Comparison of ENCODE assay signal across 4 cellular contexts in genomic region chr22:19676437-19676836, GRCh38. TPM values are rescaled to one million over a fixed set of nuclear protein-coding genes. Genes with fewer than 3 reads are reported as not detected.
"Had no signal": no experiment of that assay in that cellular context is flagged by ENCODE, and none has a peak within 500 bp of the region (broad histone marks: within the 10 kb centered on the region; RNA-seq: fewer than 3 reads in every experiment).

No MANE protein-coding gene starts in this region.

RNA-seq across cellular contexts. Expression of gene GP1BB, which starts 46.9 kb away (rescaled TPM):
- total RNA-seq: left cardiac atrium, left ventricle myocardium inferior, left ventricle myocardium superior had no signal
- polyA plus RNA-seq: naive thymus-derived CD4-positive, alpha-beta T cell had no signal
